Comparison of ENCODE assay signal across 8 cellular contexts in the genomic region with DNA sequence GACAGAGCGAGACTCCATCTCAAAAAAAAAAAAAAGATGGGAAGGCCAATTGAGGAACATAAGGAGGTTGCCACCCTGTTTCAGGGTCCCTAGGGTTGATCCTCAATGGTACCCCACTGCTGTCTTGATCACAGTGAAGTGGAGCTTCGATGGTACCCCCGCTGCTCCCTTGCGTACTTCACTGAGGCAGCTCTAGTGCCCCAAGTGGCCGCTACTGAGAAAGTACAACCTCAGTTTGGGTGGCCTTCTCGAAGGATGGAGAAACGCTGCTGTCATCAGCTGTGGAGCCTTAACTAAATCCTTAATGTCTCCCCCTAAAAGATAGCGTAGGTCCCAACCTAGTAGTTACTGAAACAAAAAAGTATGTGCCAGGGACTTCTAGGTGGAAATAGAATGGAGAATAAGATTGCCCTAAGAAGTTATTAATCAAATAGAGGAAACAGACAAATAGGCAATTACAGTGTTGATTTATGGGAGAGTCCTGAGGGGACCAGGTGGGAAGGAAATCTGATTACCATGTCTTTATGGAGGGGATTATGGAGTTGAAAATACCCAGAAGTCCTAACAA. TPM values are rescaled to one million over a fixed set of nuclear protein-coding genes. Genes with fewer than 3 reads are reported as not detected.
DNase-seq lines count a peak whose midpoint lies in the region; ATAC-seq, FAIRE-seq and TF ChIP-seq lines count a peak whose summit lies in the region.

No MANE protein-coding gene starts in this region.

- 19 to 22% methylated on average over 8 of the region's 8 CpGs for WGBS in heart right ventricle, 2 donors
- 15 to 17% (median 16%) methylated on average over 8 of the region's 8 CpGs for WGBS in small intestine, 3 donors

- no peak overlapping the region for H3K4me3 Mint-ChIP-seq in activated naive CD4-positive, alpha-beta T cell treated with anti-CD3 and anti-CD28 coated beads, Interleukin-2, amount 10 ng/mL, durations not matched to agents 7 days and 5 days

- H3K4me3 ChIP-seq in HCT116 (replicated peaks in 1 of 2; ENCODE audit: low read depth in 1 of 2, low read length in 2 of 2): no peak overlapping the region
- no peak overlapping the region for H3K4me3 ChIP-seq in PC-3 (ENCODE audit: low read length)
- no peak overlapping the region for H3K4me3 ChIP-seq in heart right ventricle
- no peak overlapping the region for H3K4me3 ChIP-seq in small intestine (ENCODE audit: low read depth in 1 of 2, low read length in 2 of 2)

- peaks cover 3 to 12% of the 10 kb centered on the region in 2 experiments; a peak in 3 of 4 replicates for H3K36me3 ChIP-seq in HCT116 (ENCODE audit: control insufficient read depth in 1 of 2, insufficient read depth in 2 of 2, low read length in 2 of 2)
- no peaks in the 10 kb centered on the region; the same call in 1 of the 2 replicates for H3K36me3 ChIP-seq in PC-3 (ENCODE audit: low read depth, low read length)
- H3K36me3 ChIP-seq in heart right ventricle: peaks cover 0 to 38% (median 7%) of the 10 kb centered on the region in 9 donors
- H3K36me3 ChIP-seq in small intestine (ENCODE audit: control insufficient read depth in 2 of 2, insufficient read depth in 2 of 2, low read length in 2 of 2): peaks cover 0 to 11% of the 10 kb centered on the region in 2 donors

- BruUV-seq in HCT116 (replicated peaks; lab: Mats Ljungman, UMichigan): no TSS peak
- BruUV-seq in PC-3 (replicated peaks; lab: Mats Ljungman, UMichigan): no TSS peak

- FAIRE-seq in small intestine (lab: Jason Lieb, UNC): no peak

- intact Hi-C loops in HCT116 (cut with micrococcal nuclease) (no loop called here), PC-3 (cut with micrococcal nuclease) (no loop called here), heart right ventricle (cut with DNase I) (no loop called here)

- H3F3A ChIP-seq in PC-3 (ENCODE audit: low read length, unreplicated experiment): no peaks in the 10 kb centered on the region

- POLR2A ChIA-PET in HCT116 (lab: Charles Lee): no interaction called here
- POLR2A ChIA-PET in PC-3 (lab: Charles Lee; ENCODE audit: unreplicated experiment): no interaction called here

- TF ChIP-seq CTCF in HCT116 (IDR thresholded peaks at IDR 0.05 in 2 of 3, conservative IDR thresholded peaks at IDR 0.05 in 1 of 3; ENCODE audit: borderline replicate concordance in 1 of 3, insufficient read depth in 1 of 3, low read depth in 2 of 3, low read length in 2 of 3) (peak in 2 of 3 experiments; percentile 77 to 88; a peak in 4 of 6 replicates), PC-3 (conservative IDR thresholded peaks at IDR 0.05; ENCODE audit: low read depth, low read length) (peak; percentile 58), heart right ventricle (IDR thresholded peaks at IDR 0.05) (peak; percentile 33 to 81 (median 63))

- H3K9me3 ChIP-seq in HCT116 (ENCODE audit: control insufficient read depth in 1 of 2, insufficient read depth in 1 of 2, low read depth in 1 of 2, low read length in 2 of 2) (no peaks in the 10 kb centered on the region), PC-3 (ENCODE audit: low read length) (no peaks in the 10 kb centered on the region), heart right ventricle (no peaks in the 10 kb centered on the region), small intestine (ENCODE audit: control insufficient read depth, low read depth) (no peaks in the 10 kb centered on the region)

- peaks cover 25% of the 10 kb centered on the region for H3K4me1 Mint-ChIP-seq in activated naive CD4-positive, alpha-beta T cell treated with anti-CD3 and anti-CD28 coated beads, Interleukin-2, amount 10 ng/mL, durations not matched to agents 7 days and 5 days

- peak; percentile 93 for ATAC-seq in HCT116
- peak; percentile 58 for ATAC-seq in PC-3
- ATAC-seq in heart right ventricle: peak in 7 of 8 donors; percentile 10 to 56 (median 51)

- H3K4me2 ChIP-seq in HCT116 (ENCODE audit: low read length) (no peak overlapping the region), PC-3 (ENCODE audit: low read length) (no peak overlapping the region)

- no peaks in the 10 kb centered on the region for H3K9me3 Mint-ChIP-seq in activated naive CD4-positive, alpha-beta T cell treated with anti-CD3 and anti-CD28 coated beads, Interleukin-2, amount 10 ng/mL, durations not matched to agents 7 days and 5 days

- DNase-seq in COR-L47 (lab: John Stamatoyannopoulos, UW): peak; percentile 29
- peak; percentile 13 for DNase-seq in HCT116 (ENCODE audit: low read depth, low spot score)
- DNase-seq in PC-3: peak; percentile 47
- peak; percentile 70 for DNase-seq in activated naive CD4-positive, alpha-beta T cell treated with anti-CD3 and anti-CD28 coated beads, Interleukin-2, amount 10 ng/mL, durations not matched to agents 7 days and 5 days
- no peak for DNase-seq in heart right ventricle
- peak; percentile 47 for DNase-seq in small intestine
- DNase-seq in H4 (ENCODE audit: low spot score): no peak
- no peak for DNase-seq in NCI-H2196 (lab: John Stamatoyannopoulos, UW; ENCODE audit: unreplicated experiment)

- H2AFZ ChIP-seq in HCT116 (ENCODE audit: low read depth, low read length, poor library complexity, severe bottlenecking) (no peak overlapping the region), PC-3 (ENCODE audit: low read length) (no peak overlapping the region)

- no peak overlapping the region for H3K27ac Mint-ChIP-seq in activated naive CD4-positive, alpha-beta T cell treated with anti-CD3 and anti-CD28 coated beads, Interleukin-2, amount 10 ng/mL, durations not matched to agents 7 days and 5 days

- no peaks in the 10 kb centered on the region for H3K9me2 ChIP-seq in HCT116 (ENCODE audit: insufficient read depth)
- H3K9me2 ChIP-seq in PC-3 (replicated peaks; ENCODE audit: low read length): no peaks in the 10 kb centered on the region

- H4K20me1 ChIP-seq in HCT116 (ENCODE audit: insufficient read depth): no peaks in the 10 kb centered on the region
- no peaks in the 10 kb centered on the region for H4K20me1 ChIP-seq in PC-3 (ENCODE audit: low read length)

- H3K27me3 ChIP-seq in HCT116 (ENCODE audit: insufficient read depth, low read length) (no peaks in the 10 kb centered on the region), PC-3 (ENCODE audit: low read length) (no peaks in the 10 kb centered on the region), heart right ventricle (peaks cover 0 to under 1% (median 0%) of the 10 kb centered on the region in 7 donors), small intestine (ENCODE audit: control insufficient read depth in 2 of 2, insufficient read depth in 2 of 2, low read length in 2 of 2) (no peaks in the 10 kb centered on the region)

- CTCF ChIA-PET in HCT116 (lab: Charles Lee): interaction anchor here (0.8 to 1.5 kb wide), 8 partner anchors 9 to 122 kb away, joined by 3 to 12 read pairs (median 4); a partner anchor contains a TSS
- CTCF ChIA-PET in PC-3 (lab: Charles Lee): no interaction called here
- CTCF ChIA-PET in activated naive CD4-positive, alpha-beta T cell treated with anti-CD3 and anti-CD28 coated beads, Interleukin-2, amount 10 ng/mL, durations not matched to agents 7 days and 5 days (lab: Charles Lee): interaction anchor here (0.7 to 6.2 kb wide), 22 partner anchors 9 to 203 kb away, joined by 3 to 41 read pairs (median 6); a partner anchor contains a TSS

- H3K79me2 ChIP-seq in HCT116 (ENCODE audit: insufficient read depth, low read length) (peaks cover 9% of the 10 kb centered on the region; the same call in 1 of the 2 replicates), PC-3 (ENCODE audit: low read length) (peaks cover 7% of the 10 kb centered on the region)

- H3K9ac ChIP-seq in HCT116 (ENCODE audit: low read length) (no peak overlapping the region), PC-3 (ENCODE audit: low read length) (no peak overlapping the region)

- TF ChIP-seq POLR2A in HCT116 (IDR thresholded peaks at IDR 0.05; ENCODE audit: borderline replicate concordance, extremely low read depth, insufficient read depth, insufficient read length): no peak

- TF ChIP-seq RAD21 in HCT116 (IDR thresholded peaks at IDR 0.05; ENCODE audit: low read depth): no peak

- RAD21 ChIA-PET in HCT116 (lab: Charles Lee; ENCODE audit: low non-redundant PET in 1 of 2, low total read pairs in 2 of 2, uncharacterized antibody in 2 of 2, unreplicated experiment in 2 of 2): interaction anchor here in 1 of 2 experiments (0.6 kb wide), 1 partner anchor 1958 kb away, joined by 5 read pairs; no protein-coding TSS in a partner anchor

- H3K27me3 Mint-ChIP-seq in activated naive CD4-positive, alpha-beta T cell treated with anti-CD3 and anti-CD28 coated beads, Interleukin-2, amount 10 ng/mL, durations not matched to agents 7 days and 5 days: peaks cover 27% of the 10 kb centered on the region

- H3K36me3 Mint-ChIP-seq in activated naive CD4-positive, alpha-beta T cell treated with anti-CD3 and anti-CD28 coated beads, Interleukin-2, amount 10 ng/mL, durations not matched to agents 7 days and 5 days: peaks cover 21% of the 10 kb centered on the region

- H3K27ac ChIP-seq in HCT116 (ENCODE audit: low read depth, low read length) (no peak overlapping the region), PC-3 (ENCODE audit: low read length) (no peak overlapping the region), heart right ventricle (no peak overlapping the region), small intestine (ENCODE audit: low read depth in 1 of 2, low read length in 1 of 2) (no peak overlapping the region)

- H3K4me1 ChIP-seq in HCT116 (ENCODE audit: control insufficient read depth in 1 of 2, insufficient read depth in 2 of 2, low read length in 2 of 2) (peaks cover 4 to 7% of the 10 kb centered on the region in 2 experiments; a peak in 3 of 4 replicates), PC-3 (ENCODE audit: insufficient read depth, low read length) (peaks cover 8% of the 10 kb centered on the region; the same call in 1 of the 2 replicates), heart right ventricle (peaks cover 0 to 15% (median 8%) of the 10 kb centered on the region in 9 donors), small intestine (ENCODE audit: control insufficient read depth in 2 of 2, insufficient read depth in 1 of 2, low read depth in 1 of 2, low read length in 1 of 2) (no peaks in the 10 kb centered on the region)

RNA-seq across cellular contexts. Expression of a gene that starts 6.3 kb away (rescaled TPM):
- total RNA-seq in HCT116 (2021; ENCODE audit: unreplicated experiment) (26.6 TPM), PC-3 (2014; rRNA removed) (11.2 and 25.2 TPM in 2 replicates), heart right ventricle (10 to 100 TPM; 18.0 to 33.1 (median 22.7) TPM)
- 25.6 and 30.8 TPM in 2 replicates for polyA plus RNA-seq in HCT116 (2012)
- polyA plus RNA-seq in heart right ventricle (10 to 100 TPM; 36.4 to 38.8 TPM), small intestine (10 to 100 TPM; 22.4 to 53.0 (median 42.4) TPM)
- 5.4 and 8.0 TPM in 2 replicates for total RNA-seq in H4 (2014; rRNA removed; shearing (Covaris generic))

RNA-seq across cellular contexts. Expression of a gene that starts 6.9 kb away (rescaled TPM):
- total RNA-seq in HCT116 (2021; ENCODE audit: unreplicated experiment): 1.6 TPM
- 1.5 TPM in 2 replicates for polyA plus RNA-seq in HCT116 (2012)
- 0.15 TPM in 1 of 2 replicates, not detected in the other for total RNA-seq in PC-3 (2014; rRNA removed)
- total RNA-seq in heart right ventricle: 1 to 10 TPM in 4 of 10 donors, under 1 TPM in 5, not detected in 1; 0.51 to 6.8 (median 0.54) TPM
- under 1 TPM; 0.43 to 0.73 TPM for polyA plus RNA-seq in heart right ventricle
- polyA plus RNA-seq in small intestine: 1 to 10 TPM in 2 of 3 donors, under 1 TPM in 1; 0.54 to 2.3 (median 1.6) TPM
- 0.53 and 1.2 TPM in 2 replicates for total RNA-seq in H4 (2014; rRNA removed; shearing (Covaris generic))

RNA-seq across cellular contexts. Expression of a gene that starts 39.4 kb away (rescaled TPM):
- total RNA-seq in HCT116 (2021; ENCODE audit: unreplicated experiment) (not detected), PC-3 (2014; rRNA removed) (not detected in 2 replicates), heart right ventricle (1 to 10 TPM in 1 of 10 donors, under 1 TPM in 5, not detected in 4; 0.19 to 3.6 (median 0.33) TPM)
- polyA plus RNA-seq in HCT116 (2012): not detected in 2 replicates
- polyA plus RNA-seq in heart right ventricle (under 1 TPM in 1 of 2 donors, not detected in 1; 0.25 TPM), small intestine (1 to 10 TPM in 2 of 3 donors, under 1 TPM in 1; 0.89 to 5.9 (median 1.7) TPM)
- not detected in 2 replicates for total RNA-seq in H4 (2014; rRNA removed; shearing (Covaris generic))

RNA-seq across cellular contexts. Expression of a gene that starts 46.5 kb away (rescaled TPM):
- 30,969 TPM for total RNA-seq in HCT116 (2021; ENCODE audit: unreplicated experiment)
- polyA plus RNA-seq in HCT116 (2012): 23.0 and 89.1 TPM in 2 replicates
- 23,421 and 36,790 TPM in 2 replicates for total RNA-seq in PC-3 (2014; rRNA removed)
- over 10,000 TPM in 3 of 10 donors, 1,000 to 10,000 TPM in 7; 3,879 to 14,997 (median 5,788) TPM for total RNA-seq in heart right ventricle
- 100 to 1,000 TPM in 1 of 2 donors, 10 to 100 TPM in 1; 14.9 to 476 TPM for polyA plus RNA-seq in heart right ventricle
- 100 to 1,000 TPM in 1 of 3 donors, not detected in 2; 269 TPM for polyA plus RNA-seq in small intestine
- 4,639 and 15,849 TPM in 2 replicates for total RNA-seq in H4 (2014; rRNA removed; shearing (Covaris generic))

RNA-seq across cellular contexts. Expression of a gene that starts 46.8 kb away (rescaled TPM):
- total RNA-seq in HCT116 (2021; ENCODE audit: unreplicated experiment) (11.1 TPM), PC-3 (2014; rRNA removed) (34.9 and 37.0 TPM in 2 replicates), heart right ventricle (10 to 100 TPM; 37.9 to 54.0 (median 43.9) TPM)
- 10.3 and 11.1 TPM in 2 replicates for polyA plus RNA-seq in HCT116 (2012)
- polyA plus RNA-seq in heart right ventricle (100 to 1,000 TPM in 1 of 2 donors, 10 to 100 TPM in 1; 95.3 to 210 TPM), small intestine (10 to 100 TPM; 21.3 to 49.0 (median 33.2) TPM)
- total RNA-seq in H4 (2014; rRNA removed; shearing (Covaris generic)): 6.3 and 7.9 TPM in 2 replicates

Comparison
In these comparisons a context has a peak if more than half of its experiments do, and no peak if none do; other contexts are left out.
1. DNase-seq: peak in COR-L47 (single experiment), HCT116 (single experiment), PC-3 (single experiment), activated naive CD4-positive, alpha-beta T cell treated with anti-CD3 and anti-CD28 coated beads, Interleukin-2, amount 10 ng/mL, durations not matched to agents 7 days and 5 days (single experiment) and small intestine (single experiment); none in heart right ventricle (0 of 2), H4 (single experiment) and NCI-H2196 (single experiment).
2. Peak in every context shown above with its lines, with median percentiles within 50 percentile points of each other: ATAC-seq and CTCF ChIP-seq.